In genomic region chr19:32067686-32068085, GRCh38 we compare ENCODE assay signal across 16 cellular contexts.
DNase-seq lines count a peak whose midpoint lies in the region; ATAC-seq, FAIRE-seq and TF ChIP-seq lines count a peak whose summit lies in the region.
"Had no signal": no experiment of that assay in that cellular context is flagged by ENCODE, and none has a peak within 500 bp of the region (broad histone marks: within the 10 kb centered on the region; RNA-seq: fewer than 3 reads in every experiment).

No MANE protein-coding gene starts in this region.

- H3K4me1 ChIP-seq in H9 (ENCODE audit: insufficient read depth, low read length) (no peaks in the 10 kb centered on the region), K562 (replicated peaks in 1 of 2; ENCODE audit: control insufficient read depth in 2 of 2, insufficient read depth in 2 of 2, low read length in 2 of 2) (no peaks in the 10 kb centered on the region)
- no peaks in the 10 kb centered on the region for H3K4me1 ChIP-seq in naive thymus-derived CD4-positive, alpha-beta T cell (ENCODE audit: control insufficient read depth in 2 of 2, insufficient read depth in 2 of 2, low read length in 2 of 2)

- no peak overlapping the region for H4K8ac ChIP-seq in H9 (replicated peaks; ENCODE audit: insufficient read length, low read depth, low read length)

- BruUV-seq in K562 (replicated peaks; lab: Mats Ljungman, UMichigan), result no TSS peak

- no peak overlapping the region for H3K27ac ChIP-seq in H9 (ENCODE audit: insufficient read length, low read depth, low read length)
- no peak overlapping the region for H3K27ac ChIP-seq in K562 (ENCODE audit: extremely low read depth, low read depth, low read length)
- no peak overlapping the region for H3K27ac ChIP-seq in naive thymus-derived CD4-positive, alpha-beta T cell (ENCODE audit: low read depth, low read length)
- H3K27ac ChIP-seq: SJSA1 had no signal

- no peak overlapping the region for H2AK5ac ChIP-seq in H9 (ENCODE audit: insufficient read length, low read length)

- no peak overlapping the region for H2BK5ac ChIP-seq in H9 (ENCODE audit: insufficient read length, low read length)

- intact Hi-C loops in K562 (cut with micrococcal nuclease), result no loop called here
- intact Hi-C loops in posterior vena cava (cut with DNase I), result loop anchor here in 1 of 2 donors (10.0 kb wide), 1 partner anchor 1627 kb away; no protein-coding TSS in a partner anchor
- intact Hi-C loops in naive thymus-derived CD4-positive, alpha-beta T cell (cut with micrococcal nuclease), result no loop called here

- no peaks in the 10 kb centered on the region; the same call in 1 of the 2 replicates for H3K27me3 Mint-ChIP-seq in H9 (ENCODE audit: low read depth)
- peaks cover 0 to 4% (median 0%) of the 10 kb centered on the region in 5 donors for H3K27me3 Mint-ChIP-seq in naive thymus-derived CD4-positive, alpha-beta T cell

- no peak overlapping the region for H3K27ac Mint-ChIP-seq in H9
- H3K27ac Mint-ChIP-seq in naive thymus-derived CD4-positive, alpha-beta T cell, result no peak overlapping the region
- H3K27ac Mint-ChIP-seq: CD8-positive, alpha-beta memory T cell had no signal

- ATAC-seq in K562 (peak; percentile 55; the same call in 2 of the 3 replicates), HG03159 (IDR thresholded peaks at IDR 0.05; ENCODE audit: unreplicated experiment) (no peak)
- ATAC-seq in naive thymus-derived CD4-positive, alpha-beta T cell, result no peak
- ATAC-seq: HCT116 had no signal

- H3K14ac ChIP-seq in H9 (ENCODE audit: insufficient read depth, low read length), result no peak overlapping the region

- no peak overlapping the region for H4K5ac ChIP-seq in H9 (ENCODE audit: insufficient read length, low read depth, low read length)

- no peak overlapping the region for H2BK120ac ChIP-seq in H9 (ENCODE audit: low read depth, low read length, poor library complexity, severe bottlenecking)

- no peak for TF ChIP-seq EP300 in K562 (IDR thresholded peaks at IDR 0.05; ENCODE audit: low read length)

- in situ Hi-C loops in K562 (cut with MboI), result no loop called here

- H3K79me1 ChIP-seq in H9 (ENCODE audit: insufficient read depth, low read depth, low read length, poor library complexity, severe bottlenecking), result no peaks in the 10 kb centered on the region

- H3K79me2 ChIP-seq in H9 (ENCODE audit: insufficient read depth, low read length), result no peaks in the 10 kb centered on the region
- no peaks in the 10 kb centered on the region for H3K79me2 ChIP-seq in K562 (ENCODE audit: control insufficient read depth, insufficient read depth, low read length)

- H3K4me3 ChIP-seq in K562, result no peak overlapping the region
- no peak overlapping the region for H3K4me3 ChIP-seq in naive thymus-derived CD4-positive, alpha-beta T cell (ENCODE audit: low read length)
- H3K4me3 ChIP-seq: SJSA1 had no signal

- no peak overlapping the region for H3K23ac ChIP-seq in H9 (ENCODE audit: insufficient read length, low read depth, low read length)

- H3K18ac ChIP-seq in H9 (ENCODE audit: insufficient read length, low read depth, low read length), result no peak overlapping the region

- peaks cover 0 to 16% of the 10 kb centered on the region in 2 experiments; a peak in 3 of 4 replicates for H3K4me1 Mint-ChIP-seq in H9
- H3K4me1 Mint-ChIP-seq in naive thymus-derived CD4-positive, alpha-beta T cell, result no peaks in the 10 kb centered on the region
- H3K4me1 Mint-ChIP-seq: CD8-positive, alpha-beta memory T cell had no signal

- POLR2A ChIA-PET in K562 (lab: Yijun Ruan, JAX), result no interaction called here
- POLR2A ChIA-PET in naive thymus-derived CD4-positive, alpha-beta T cell (lab: Charles Lee), result no interaction called here

- H3K9me1 ChIP-seq in K562 (ENCODE audit: control insufficient read depth, insufficient read depth, low read length), result no peaks in the 10 kb centered on the region

- H2BK20ac ChIP-seq in H9 (ENCODE audit: low read depth, low read length, poor library complexity, severe bottlenecking), result no peak overlapping the region

- H3K27me3 ChIP-seq in H9 (ENCODE audit: insufficient read depth, low read length) (no peaks in the 10 kb centered on the region), K562 (ENCODE audit: control insufficient read depth in 2 of 2, insufficient read depth in 2 of 2, low read length in 2 of 2) (peaks cover 0 to 8% of the 10 kb centered on the region in 2 experiments; a peak in 2 of 5 replicates)
- H3K27me3 ChIP-seq in naive thymus-derived CD4-positive, alpha-beta T cell (ENCODE audit: control insufficient read depth in 2 of 2, insufficient read depth in 2 of 2, low read length in 2 of 2), result no peaks in the 10 kb centered on the region
- H3K27me3 ChIP-seq: SJSA1 had no signal

- WGBS in H9 (ENCODE audit: extremely low coverage, insufficient read length, low lambda C conversion rate), result no CpG with 5 or more reads among the region's 5 CpGs
- WGBS in K562 (ENCODE audit: insufficient coverage, low coverage, missing lambda C conversion rate), result 2% methylated on average over 5 of the region's 5 CpGs

- DNase-seq in H9 (peak; percentile 81), K562 (ENCODE audit: extremely low read depth in 1 of 4, low spot score in 3 of 4) (peak in 2 of 4 experiments; percentile 17 to 24), iPS-NIHi11 (ENCODE audit: low spot score) (peak; percentile 76), posterior vena cava (ENCODE audit: low spot score) (peak; percentile 68), COLO829 (ENCODE audit: low spot score) (no peak)
- DNase-seq in naive thymus-derived CD4-positive, alpha-beta T cell, result no peak
- DNase-seq: C1 segment of cervical spinal cord; CD8-positive, alpha-beta memory T cell; NCI-H1694 treated with DMSO at 0.1 percent for 48 hours; NCI-H345; NCI-H524 treated with DMSO at 0.1 percent for 48 hours; SW 1271 had no signal

- no peaks in the 10 kb centered on the region for H4K20me1 ChIP-seq in H9 (ENCODE audit: control insufficient read depth, insufficient read depth, insufficient read length)
- H4K20me1 ChIP-seq in K562 (replicated peaks; ENCODE audit: control insufficient read depth, insufficient read depth, low read length), result no peaks in the 10 kb centered on the region

- no peaks in the 10 kb centered on the region for H3K23me2 ChIP-seq in H9 (ENCODE audit: insufficient read length, low read depth, low read length, poor library complexity, severe bottlenecking)

- H2BK15ac ChIP-seq in H9 (ENCODE audit: low read depth, low read length), result no peak overlapping the region

- H3T11ph ChIP-seq in H9 (ENCODE audit: low read length), result no peak overlapping the region

- TF ChIP-seq CTCF in H9 (conservative IDR thresholded peaks at IDR 0.05), result peak; percentile 52; the same call in 2 of the 3 replicates
- no peak for TF ChIP-seq CTCF in K562 (IDR thresholded peaks at IDR 0.05 in 2 of 3, conservative IDR thresholded peaks at IDR 0.05 in 1 of 3; ENCODE audit: insufficient read depth in 2 of 3, low read depth in 1 of 3, low read length in 3 of 3)

- no peak overlapping the region for H3K56ac ChIP-seq in H9 (ENCODE audit: insufficient read length, low read depth, low read length)

- H3K36me3 Mint-ChIP-seq in H9 (ENCODE audit: insufficient read depth in 1 of 3, low read depth in 3 of 3), result no peaks in the 10 kb centered on the region; a peak in 1 of 7 replicates
- H3K36me3 Mint-ChIP-seq in naive thymus-derived CD4-positive, alpha-beta T cell, result no peaks in the 10 kb centered on the region
- H3K36me3 Mint-ChIP-seq: CD8-positive, alpha-beta memory T cell had no signal

- H3K9ac ChIP-seq in H9 (ENCODE audit: extremely low read depth, insufficient read length, low read length), result no peak overlapping the region
- H3K9ac ChIP-seq in K562 (ENCODE audit: insufficient read depth in 1 of 2, low read depth in 2 of 2, low read length in 2 of 2), result no peak overlapping the region

- no peaks in the 10 kb centered on the region for H3K9me3 Mint-ChIP-seq in H9
- peaks cover 0 to 2% (median 0%) of the 10 kb centered on the region in 11 donors for H3K9me3 Mint-ChIP-seq in naive thymus-derived CD4-positive, alpha-beta T cell

- TF ChIP-seq POLR2A in K562 (conservative IDR thresholded peaks at IDR 0.05), result no peak

- FAIRE-seq in K562 (lab: Jason Lieb, UNC), result no peak
- FAIRE-seq: D721Med had no signal

- H4K91ac ChIP-seq in H9 (ENCODE audit: insufficient read length, low read depth, low read length), result no peak overlapping the region

- H2AFZ ChIP-seq in H9 (ENCODE audit: low read length) (no peak overlapping the region), K562 (ENCODE audit: low read depth, low read length) (no peak overlapping the region)

- H2BK12ac ChIP-seq in H9 (ENCODE audit: insufficient read length, low read depth, low read length), result no peak overlapping the region

- H3K4me3 Mint-ChIP-seq in H9, result no peak overlapping the region
- peak overlapping the region in 1 of 10 donors; percentile 16 for H3K4me3 Mint-ChIP-seq in naive thymus-derived CD4-positive, alpha-beta T cell
- H3K4me3 Mint-ChIP-seq: CD8-positive, alpha-beta memory T cell had no signal

- no peak for TF ChIP-seq RAD21 in K562 (CRISPR knock-in tag; conservative IDR thresholded peaks at IDR 0.05 in 1 of 2, IDR thresholded peaks at IDR 0.05 in 1 of 2)

- no peaks in the 10 kb centered on the region for H3K9me3 ChIP-seq in H9 (ENCODE audit: control insufficient read depth, low read depth, low read length)
- H3K9me3 ChIP-seq in K562 (replicated peaks; ENCODE audit: control insufficient read depth, insufficient read depth, low read depth, low read length), result no peaks in the 10 kb centered on the region
- no peaks in the 10 kb centered on the region for H3K9me3 ChIP-seq in naive thymus-derived CD4-positive, alpha-beta T cell (ENCODE audit: control insufficient read depth in 2 of 3, low read length in 3 of 3)
- H3K9me3 ChIP-seq: SJSA1 had no signal

- CTCF ChIA-PET in K562 (lab: Yijun Ruan, JAX; ENCODE audit: low intra/inter-chr PET ratio), result no interaction called here
- CTCF ChIA-PET in naive thymus-derived CD4-positive, alpha-beta T cell (lab: Charles Lee), result no interaction called here

- no peaks in the 10 kb centered on the region for H3K36me3 ChIP-seq in K562 (ENCODE audit: control insufficient read depth, insufficient read depth, low read length)
- no peaks in the 10 kb centered on the region for H3K36me3 ChIP-seq in naive thymus-derived CD4-positive, alpha-beta T cell (ENCODE audit: control insufficient read depth in 2 of 3, insufficient read depth in 3 of 3, low read length in 3 of 3)
- H3K36me3 ChIP-seq: SJSA1 had no signal

- H3K4me2 ChIP-seq in H9 (ENCODE audit: insufficient read depth, insufficient read length, low read length) (no peak overlapping the region), K562 (ENCODE audit: insufficient read depth, low read length) (no peak overlapping the region)

- H3K4ac ChIP-seq in H9 (ENCODE audit: low read depth, low read length), result no peak overlapping the region

Comparison
In these comparisons a context has a peak if more than half of its experiments do, and no peak if none do; other contexts are left out.
1. DNase-seq: peak in H9 (single experiment), iPS-NIHi11 (single experiment) and posterior vena cava (single experiment); none in naive thymus-derived CD4-positive, alpha-beta T cell (0 of 9) and COLO829 (single experiment).